ENCODE assay signal across 11 cellular contexts in genomic region chr1:203316626-203317093, GRCh38. TPM values are rescaled to one million over a fixed set of nuclear protein-coding genes. Genes with fewer than 3 reads are reported as not detected.
DNase-seq lines count a peak whose midpoint lies in the region; ATAC-seq, FAIRE-seq and TF ChIP-seq lines count a peak whose summit lies in the region.
"Had no signal": no experiment of that assay in that cellular context is flagged by ENCODE, and none has a peak within 500 bp of the region (broad histone marks: within the 10 kb centered on the region; RNA-seq: fewer than 3 reads in every experiment).

No MANE protein-coding gene starts in this region.

- FAIRE-seq in GM19239 (lab: Jason Lieb, UNC) = no peak

- H3K79me1 ChIP-seq in trophoblast cell (ENCODE audit: low read length) = no peaks in the 10 kb centered on the region

- no peak overlapping the region for H3K27ac Mint-ChIP-seq in chondrocyte (ENCODE audit: unreplicated experiment)
- H3K27ac Mint-ChIP-seq: activated T-helper 2 cell treated with anti-CD3 and anti-CD28 coated beads, Interferon-gamma antibody, Interleukin-2, Interleukin-4, amounts not matched to agents 10 μg/mL and 5 μg/mL and 100 μg/mL, durations not matched to agents 14 hours and 24 hours and 36 hours had no signal

- H4K91ac ChIP-seq in trophoblast cell (ENCODE audit: low read depth, low read length) = no peak overlapping the region

- ATAC-seq in HG02588 (IDR thresholded peaks at IDR 0.05; ENCODE audit: unreplicated experiment) = no peak

- H3K79me2 ChIP-seq in trophoblast cell (ENCODE audit: control insufficient read depth, insufficient read depth, low read length, poor library complexity) = no peaks in the 10 kb centered on the region

- H3K23ac ChIP-seq in trophoblast cell (ENCODE audit: low read length) = no peak overlapping the region

- peak; percentile 77 for DNase-seq in NCI-H226
- peak; percentile 74 for DNase-seq in fibroblast of villous mesenchyme (ENCODE audit: low read depth)
- peak; percentile 32 to 61 for DNase-seq in trophoblast cell
- DNase-seq in Ammon's horn (ENCODE audit: low spot score) = no peak
- DNase-seq in GM19239 (ENCODE audit: insufficient read length, low spot score) = no peak
- no peak for DNase-seq in chondrocyte (ENCODE audit: low spot score)
- DNase-seq: WERI-Rb-1 had no signal

- H3K14ac ChIP-seq in trophoblast cell (ENCODE audit: low read length) = no peak overlapping the region

- H3K9me3 Mint-ChIP-seq in chondrocyte (ENCODE audit: low read depth) = no peaks in the 10 kb centered on the region
- H3K9me3 Mint-ChIP-seq: activated T-helper 2 cell treated with anti-CD3 and anti-CD28 coated beads, Interferon-gamma antibody, Interleukin-2, Interleukin-4, amounts not matched to agents 10 μg/mL and 5 μg/mL and 100 μg/mL, durations not matched to agents 14 hours and 24 hours and 36 hours had no signal

- H2BK12ac ChIP-seq in trophoblast cell (ENCODE audit: low read length) = no peak overlapping the region

- H3K9ac ChIP-seq in BLaER1 treated with 17β-estradiol and CSF1 and Interleukin-3, amounts not matched to agents 10 nM and 100 nM = peak overlapping the region in 1 of 11 experiments; percentile 41; a peak in 1 of 22 replicates
- H3K9ac ChIP-seq in trophoblast cell (ENCODE audit: low read length) = no peak overlapping the region

- TF ChIP-seq CTCF in fibroblast of villous mesenchyme (IDR thresholded peaks at IDR 0.05; ENCODE audit: insufficient read depth, low read depth, low read length) (no peak), chondrocyte (IDR thresholded peaks at IDR 0.05) (no peak)

- no CpG with 5 or more reads among the region's 4 CpGs for WGBS in trophoblast cell (ENCODE audit: extremely low coverage, insufficient coverage, insufficient read length)

- H3K4me2 ChIP-seq in BLaER1 treated with 17β-estradiol and CSF1 and Interleukin-3, amounts not matched to agents 10 nM and 100 nM = peak overlapping the region; percentile 10 to 58 (median 32); a peak in 15 of 22 replicates
- H3K4me2 ChIP-seq in trophoblast cell (ENCODE audit: low read length) = no peak overlapping the region

- H3K36me3 Mint-ChIP-seq in chondrocyte (ENCODE audit: low read depth) = peaks cover 2% of the 10 kb centered on the region

- H3K4me3 ChIP-seq in BLaER1 treated with 17β-estradiol and CSF1 and Interleukin-3, amounts not matched to agents 10 nM and 100 nM = no peak overlapping the region
- H3K4me3 ChIP-seq in fibroblast of villous mesenchyme (ENCODE audit: low read depth, low read length) (no peak overlapping the region), trophoblast cell (ENCODE audit: low read depth, low read length) (no peak overlapping the region)
- H3K4me3 ChIP-seq: skin epidermis had no signal

- H3K4me1 Mint-ChIP-seq in chondrocyte (ENCODE audit: low read depth) = peaks cover 15% of the 10 kb centered on the region

- no peaks in the 10 kb centered on the region for H3K27me3 ChIP-seq in BLaER1 treated with 17β-estradiol and CSF1 and Interleukin-3, amounts not matched to agents 10 nM and 100 nM
- H3K27me3 ChIP-seq in trophoblast cell (ENCODE audit: insufficient read depth, low read length) = no peaks in the 10 kb centered on the region

- no peak overlapping the region for H2AK5ac ChIP-seq in trophoblast cell (ENCODE audit: low read length)

- H3K27me3 Mint-ChIP-seq in chondrocyte (ENCODE audit: low read depth) = peaks cover 9% of the 10 kb centered on the region

- no peak overlapping the region for H2BK5ac ChIP-seq in trophoblast cell (ENCODE audit: low read depth, low read length, poor library complexity)

- H3K27ac ChIP-seq in BLaER1 treated with 17β-estradiol and CSF1 and Interleukin-3, amounts not matched to agents 10 nM and 100 nM = peak overlapping the region in 9 of 11 experiments; percentile 5 to 73 (median 43); a peak in 16 of 22 replicates
- no peak overlapping the region for H3K27ac ChIP-seq in trophoblast cell (ENCODE audit: low read depth, low read length)
- H3K27ac ChIP-seq: WERI-Rb-1 had no signal

- no peak overlapping the region for H3K18ac ChIP-seq in trophoblast cell (ENCODE audit: low read length)

- H2AFZ ChIP-seq in trophoblast cell (ENCODE audit: insufficient read depth, low read length, poor library complexity) = no peak overlapping the region

- H4K20me1 ChIP-seq in BLaER1 treated with 17β-estradiol and CSF1 and Interleukin-3, amounts not matched to agents 10 nM and 100 nM = peaks cover 1 to 44% (median 10%) of the 10 kb centered on the region in 11 experiments; a peak in 17 of 22 replicates

- no peak overlapping the region for H2BK120ac ChIP-seq in trophoblast cell (ENCODE audit: insufficient read depth, low read length, poor library complexity)

- H3K4me1 ChIP-seq in BLaER1 treated with 17β-estradiol and CSF1 and Interleukin-3, amounts not matched to agents 10 nM and 100 nM = peaks cover 54 to 75% (median 68%) of the 10 kb centered on the region in 10 experiments
- H3K4me1 ChIP-seq in trophoblast cell (ENCODE audit: control insufficient read depth in 1 of 2, insufficient read depth in 2 of 2, low read length in 2 of 2) = no peaks in the 10 kb centered on the region

- H3K4ac ChIP-seq in trophoblast cell (ENCODE audit: low read depth, low read length) = no peak overlapping the region

- no peak overlapping the region for H4K8ac ChIP-seq in trophoblast cell (ENCODE audit: low read depth, low read length)

- H3K36me3 ChIP-seq in BLaER1 treated with 17β-estradiol and CSF1 and Interleukin-3, amounts not matched to agents 10 nM and 100 nM = peaks cover 0 to 21% (median 15%) of the 10 kb centered on the region in 11 experiments; a peak in 10 of 22 replicates
- H3K36me3 ChIP-seq in trophoblast cell (ENCODE audit: control insufficient read depth in 1 of 2, insufficient read depth in 2 of 2, low read length in 2 of 2) = no peaks in the 10 kb centered on the region
- H3K36me3 ChIP-seq: WERI-Rb-1 had no signal

- H3K9me3 ChIP-seq in BLaER1 treated with 17β-estradiol and CSF1 and Interleukin-3, amounts not matched to agents 10 nM and 100 nM (replicated peaks in 1 of 11) = 0 out of 22 replicates have a peak, but pooled peaks cover 0 to 4% (median 0%) of the 10 kb centered on the region in 11 experiments
- H3K9me3 ChIP-seq in trophoblast cell (ENCODE audit: insufficient read depth, low read depth, low read length) = no peaks in the 10 kb centered on the region

- H4K12ac ChIP-seq in trophoblast cell (ENCODE audit: low read depth, low read length) = no peak overlapping the region

- H3K4me3 Mint-ChIP-seq in chondrocyte (ENCODE audit: unreplicated experiment) = no peak overlapping the region

RNA-seq across cellular contexts. Expression of gene BTG2, which starts 11.3 kb away (rescaled TPM):
- 6.4 and 13.8 TPM in 2 replicates for total RNA-seq in fibroblast of villous mesenchyme
- 28.9 and 30.4 TPM in 2 replicates for polyA plus RNA-seq in trophoblast cell (2013)
- 33.2 to 41.3 TPM (median 39.9 TPM) in 3 replicates for total RNA-seq in chondrocyte

RNA-seq across cellular contexts. Expression of gene FMOD, which starts 34.3 kb away (rescaled TPM):
- total RNA-seq in fibroblast of villous mesenchyme (0.64 and 0.86 TPM in 2 replicates), chondrocyte (0.47 to 0.92 TPM (median 0.85 TPM) in 3 replicates)
- polyA plus RNA-seq in trophoblast cell (2013) = 0.32 and 0.34 TPM in 2 replicates

Comparison
In these comparisons a context has a peak if more than half of its experiments do, and no peak if none do; other contexts are left out.
1. DNase-seq: peak in NCI-H226 (single experiment), fibroblast of villous mesenchyme (single experiment) and trophoblast cell (2 of 2); none in Ammon's horn (single experiment), GM19239 (single experiment) and chondrocyte (single experiment).